ENCODE assay signal across 8 cellular contexts in the genomic region with DNA sequence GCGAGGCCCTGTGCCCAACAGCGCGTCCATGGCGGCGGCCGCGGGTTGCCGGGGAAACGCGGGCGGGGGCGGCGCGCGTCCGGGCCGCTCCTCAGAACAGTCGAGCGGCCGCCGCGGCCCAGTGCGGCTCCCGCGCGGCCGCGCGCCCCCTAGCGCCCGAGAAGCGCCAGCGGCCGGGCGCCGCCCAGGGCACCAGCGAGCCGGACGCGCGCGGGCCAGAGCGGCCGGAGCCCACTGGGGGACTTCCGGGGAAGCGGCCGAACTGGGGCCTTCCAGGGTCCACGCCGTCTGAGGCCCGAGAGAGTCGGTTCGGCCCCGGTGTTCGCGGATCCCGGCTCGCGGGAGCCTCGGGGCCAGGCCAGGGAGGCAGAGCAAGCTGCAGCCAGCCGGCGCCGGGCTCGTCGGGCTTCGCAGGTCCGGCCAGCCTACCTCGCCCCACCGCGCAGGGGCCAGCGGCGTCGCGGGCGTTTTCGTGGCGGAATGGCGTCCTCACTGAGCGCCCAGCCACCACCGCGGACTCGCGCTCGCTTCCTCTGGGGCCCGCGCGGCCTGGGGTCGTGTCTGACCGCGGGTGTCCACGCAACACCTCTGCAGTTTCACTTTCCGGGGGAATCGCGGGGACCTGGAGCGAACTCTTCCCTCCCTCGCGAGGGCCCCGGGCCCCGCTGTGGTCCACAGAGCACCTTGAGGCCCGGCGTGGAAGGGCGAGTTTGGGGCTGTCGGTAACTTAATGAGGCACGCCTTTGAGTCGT. TPM values are rescaled to one million over a fixed set of nuclear protein-coding genes. Genes with fewer than 3 reads are reported as not detected.
DNase-seq lines count a peak whose midpoint lies in the region; ATAC-seq and TF ChIP-seq lines count a peak whose summit lies in the region.

A gene with protein sequence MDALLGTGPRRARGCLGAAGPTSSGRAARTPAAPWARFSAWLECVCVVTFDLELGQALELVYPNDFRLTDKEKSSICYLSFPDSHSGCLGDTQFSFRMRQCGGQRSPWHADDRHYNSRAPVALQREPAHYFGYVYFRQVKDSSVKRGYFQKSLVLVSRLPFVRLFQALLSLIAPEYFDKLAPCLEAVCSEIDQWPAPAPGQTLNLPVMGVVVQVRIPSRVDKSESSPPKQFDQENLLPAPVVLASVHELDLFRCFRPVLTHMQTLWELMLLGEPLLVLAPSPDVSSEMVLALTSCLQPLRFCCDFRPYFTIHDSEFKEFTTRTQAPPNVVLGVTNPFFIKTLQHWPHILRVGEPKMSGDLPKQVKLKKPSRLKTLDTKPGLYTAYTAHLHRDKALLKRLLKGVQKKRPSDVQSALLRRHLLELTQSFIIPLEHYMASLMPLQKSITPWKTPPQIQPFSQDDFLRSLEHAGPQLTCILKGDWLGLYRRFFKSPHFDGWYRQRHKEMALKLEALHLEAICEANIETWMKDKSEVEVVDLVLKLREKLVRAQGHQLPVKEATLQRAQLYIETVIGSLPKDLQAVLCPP (minus strand): TSS at position 54 of the 752 bp plus-strand sequence. CDS start 24 bp downstream, at position 30.

- H3K4me1 ChIP-seq in BLaER1 treated with 17β-estradiol and CSF1 and Interleukin-3, amounts not matched to agents 10 nM and 100 nM, result peaks cover 32 to 57% (median 49%) of the 10 kb centered on the region in 10 experiments
- H3K4me1 ChIP-seq in OCI-LY3 (ENCODE audit: low read length), result peaks cover 3% of the 10 kb centered on the region; the same call in 1 of the 2 replicates
- H3K4me1 ChIP-seq in esophagus muscularis mucosa, result peaks cover 14 to 23% (median 20%) of the 10 kb centered on the region in 4 donors
- peaks cover 0 to 11% of the 10 kb centered on the region in 2 donors for H3K4me1 ChIP-seq in muscle layer of duodenum (ENCODE audit: control insufficient read depth in 1 of 2, insufficient read depth in 2 of 2, low read length in 2 of 2)

- H3K4me2 ChIP-seq in BLaER1 treated with 17β-estradiol and CSF1 and Interleukin-3, amounts not matched to agents 10 nM and 100 nM, result peak within 1 kb of the TSS; percentile 81 to 99 (median 96)
- peak within 1 kb of the TSS; percentile 92 for H3K4me2 ChIP-seq in OCI-LY3 (ENCODE audit: low read length)

- no peaks in the 10 kb centered on the region for H3K9me3 Mint-ChIP-seq in activated T-cell treated with anti-CD3 and anti-CD28 coated beads, Interleukin-2, amount 50 U/mL, for 4 hours
- no peaks in the 10 kb centered on the region for H3K9me3 Mint-ChIP-seq in stimulated activated naive B cell treated with anti-CD40 and anti-IgM and Interleukin-4, amounts not matched to agents 10 μg/mL and 1 μg/mL and 100 μg/mL, for 72 hours

- H3K36me3 Mint-ChIP-seq in activated T-cell treated with anti-CD3 and anti-CD28 coated beads, Interleukin-2, amount 50 U/mL, for 4 hours (ENCODE audit: insufficient read depth), result no peaks in the 10 kb centered on the region
- H3K36me3 Mint-ChIP-seq in stimulated activated naive B cell treated with anti-CD40 and anti-IgM and Interleukin-4, amounts not matched to agents 10 μg/mL and 1 μg/mL and 100 μg/mL, for 72 hours, result no peaks in the 10 kb centered on the region

- DNase-seq in GM19238 (ENCODE audit: insufficient read length, low spot score), result peak; percentile 95
- DNase-seq in activated T-cell treated with anti-CD3 and anti-CD28 coated beads, Interleukin-2, amount 50 U/mL, for 4 hours, result peak; percentile 59
- DNase-seq in esophagus muscularis mucosa (ENCODE audit: extremely low spot score), result no peak
- DNase-seq in stimulated activated naive B cell treated with anti-CD40 and anti-IgM and Interleukin-4, amounts not matched to agents 10 μg/mL and 1 μg/mL and 100 μg/mL, for 72 hours, result peak; percentile 64

- peak within 1 kb of the TSS; percentile 91; the same call in 1 of the 2 replicates for H2AFZ ChIP-seq in OCI-LY3 (ENCODE audit: low read depth, low read length)

- H3K9ac ChIP-seq in BLaER1 treated with 17β-estradiol and CSF1 and Interleukin-3, amounts not matched to agents 10 nM and 100 nM, result peak within 1 kb of the TSS; percentile 81 to 94 (median 91)
- H3K9ac ChIP-seq in OCI-LY3 (ENCODE audit: low read length), result peak within 1 kb of the TSS; percentile 84

- peaks cover 10% of the 10 kb centered on the region for H3K4me1 Mint-ChIP-seq in activated T-cell treated with anti-CD3 and anti-CD28 coated beads, Interleukin-2, amount 50 U/mL, for 4 hours (ENCODE audit: low read depth)
- H3K4me1 Mint-ChIP-seq in stimulated activated naive B cell treated with anti-CD40 and anti-IgM and Interleukin-4, amounts not matched to agents 10 μg/mL and 1 μg/mL and 100 μg/mL, for 72 hours, result peaks cover 11 to 21% of the 10 kb centered on the region in 2 donors

- TF ChIP-seq CTCF in OCI-LY3 (IDR thresholded peaks at IDR 0.05; ENCODE audit: low read depth, low read length) (peak; percentile 13; the same call in 1 of the 2 replicates), esophagus muscularis mucosa (IDR thresholded peaks at IDR 0.05) (peak; percentile 55 to 94 (median 73))

- H3K36me3 ChIP-seq in BLaER1 treated with 17β-estradiol and CSF1 and Interleukin-3, amounts not matched to agents 10 nM and 100 nM, result no peaks in the 10 kb centered on the region
- H3K36me3 ChIP-seq in OCI-LY3 (replicated peaks; ENCODE audit: low read depth, low read length) (no peaks in the 10 kb centered on the region), esophagus muscularis mucosa (no peaks in the 10 kb centered on the region), muscle layer of duodenum (ENCODE audit: control insufficient read depth in 1 of 2, insufficient read depth in 2 of 2, low read length in 2 of 2) (no peaks in the 10 kb centered on the region)

- peak; percentile 22 for TF ChIP-seq POLR2A in esophagus muscularis mucosa (IDR thresholded peaks at IDR 0.05; ENCODE audit: low read depth)

- peaks cover 0 to 10% (median 0%) of the 10 kb centered on the region in 11 experiments; a peak in 2 of 22 replicates for H4K20me1 ChIP-seq in BLaER1 treated with 17β-estradiol and CSF1 and Interleukin-3, amounts not matched to agents 10 nM and 100 nM
- H4K20me1 ChIP-seq in OCI-LY3 (ENCODE audit: insufficient read depth, low read length), result no peaks in the 10 kb centered on the region

- TF ChIP-seq EP300 in esophagus muscularis mucosa (IDR thresholded peaks at IDR 0.05), result no peak

- peaks cover 4% of the 10 kb centered on the region for H3K27me3 Mint-ChIP-seq in activated T-cell treated with anti-CD3 and anti-CD28 coated beads, Interleukin-2, amount 50 U/mL, for 4 hours (ENCODE audit: low read depth)
- H3K27me3 Mint-ChIP-seq in stimulated activated naive B cell treated with anti-CD40 and anti-IgM and Interleukin-4, amounts not matched to agents 10 μg/mL and 1 μg/mL and 100 μg/mL, for 72 hours, result peaks cover 10 to 12% of the 10 kb centered on the region in 2 donors

- 0% methylated on average over 12 of the region's 104 CpGs for WGBS in esophagus muscularis mucosa

- H3K4me3 ChIP-seq in BLaER1 treated with 17β-estradiol and CSF1 and Interleukin-3, amounts not matched to agents 10 nM and 100 nM, result peak within 1 kb of the TSS; percentile 58 to 79 (median 70)
- peak within 1 kb of the TSS; percentile 93 for H3K4me3 ChIP-seq in OCI-LY3 (ENCODE audit: low read length)
- peak within 1 kb of the TSS; percentile 67 to 93 (median 87) for H3K4me3 ChIP-seq in esophagus muscularis mucosa
- H3K4me3 ChIP-seq in muscle layer of duodenum (ENCODE audit: low read depth in 1 of 2, low read length in 2 of 2), result peak within 1 kb of the TSS; percentile 60 to 78

- peak within 1 kb of the TSS; percentile 82 for H3K4me3 Mint-ChIP-seq in activated T-cell treated with anti-CD3 and anti-CD28 coated beads, Interleukin-2, amount 50 U/mL, for 4 hours
- peak within 1 kb of the TSS; percentile 87 to 92 for H3K4me3 Mint-ChIP-seq in stimulated activated naive B cell treated with anti-CD40 and anti-IgM and Interleukin-4, amounts not matched to agents 10 μg/mL and 1 μg/mL and 100 μg/mL, for 72 hours

- H3K79me2 ChIP-seq in OCI-LY3 (ENCODE audit: low read length), result peaks cover 3% of the 10 kb centered on the region; the same call in 1 of the 2 replicates

- peaks cover 0 to 8% (median 0%) of the 10 kb centered on the region in 11 experiments; a peak in 1 of 22 replicates for H3K27me3 ChIP-seq in BLaER1 treated with 17β-estradiol and CSF1 and Interleukin-3, amounts not matched to agents 10 nM and 100 nM
- no peaks in the 10 kb centered on the region for H3K27me3 ChIP-seq in OCI-LY3 (ENCODE audit: low read depth, low read length)
- H3K27me3 ChIP-seq in esophagus muscularis mucosa, result no peaks in the 10 kb centered on the region
- H3K27me3 ChIP-seq in muscle layer of duodenum (ENCODE audit: low read depth, low read length), result no peaks in the 10 kb centered on the region

- H3K27ac ChIP-seq in BLaER1 treated with 17β-estradiol and CSF1 and Interleukin-3, amounts not matched to agents 10 nM and 100 nM, result peak within 1 kb of the TSS; percentile 82 to 94 (median 92)
- H3K27ac ChIP-seq in OCI-LY3 (ENCODE audit: low read length) (peak within 1 kb of the TSS; percentile 58), esophagus muscularis mucosa (replicated peaks in 1 of 4) (peak within 1 kb of the TSS; percentile 81 to 97 (median 93)), muscle layer of duodenum (ENCODE audit: low read length) (peak within 1 kb of the TSS; percentile 69)

- peak within 1 kb of the TSS; percentile 91 for H3K27ac Mint-ChIP-seq in stimulated activated naive B cell treated with anti-CD40 and anti-IgM and Interleukin-4, amounts not matched to agents 10 μg/mL and 1 μg/mL and 100 μg/mL, for 72 hours

- intact Hi-C loops in esophagus muscularis mucosa (cut with DNase I), result loop anchor here (1.0 to 5.0 kb wide), 3 partner anchors 18 to 51 kb away; no protein-coding TSS in a partner anchor

- ATAC-seq in HG03520 (IDR thresholded peaks at IDR 0.05; ENCODE audit: unreplicated experiment), result peak; percentile 87
- peak; percentile 97 to 98 for ATAC-seq in activated T-cell treated with anti-CD3 and anti-CD28 coated beads, Interleukin-2, amount 50 U/mL, for 4 hours
- peak; percentile 93 to 94 for ATAC-seq in stimulated activated naive B cell treated with anti-CD40 and anti-IgM and Interleukin-4, amounts not matched to agents 10 μg/mL and 1 μg/mL and 100 μg/mL, for 72 hours (replicated peaks)

- no peaks in the 10 kb centered on the region for H3K9me3 ChIP-seq in BLaER1 treated with 17β-estradiol and CSF1 and Interleukin-3, amounts not matched to agents 10 nM and 100 nM (replicated peaks in 1 of 11)
- H3K9me3 ChIP-seq in OCI-LY3 (ENCODE audit: insufficient read depth, low read length), result no peaks in the 10 kb centered on the region
- H3K9me3 ChIP-seq in esophagus muscularis mucosa, result no peaks in the 10 kb centered on the region
- no peaks in the 10 kb centered on the region for H3K9me3 ChIP-seq in muscle layer of duodenum (ENCODE audit: control insufficient read depth in 1 of 2, low read length in 2 of 2)

RNA-seq across cellular contexts. Expression of the gene that starts here (rescaled TPM):
- 1 to 10 TPM; 1.0 to 1.6 (median 1.3) TPM for total RNA-seq in activated T-cell treated with anti-CD3 and anti-CD28 coated beads, Interleukin-2, amount 50 U/mL, for 4 hours
- 1 to 10 TPM; 1.7 to 3.8 (median 2.5) TPM for total RNA-seq in esophagus muscularis mucosa
